ENCODE assay signal across 11 cellular contexts in genomic region chr12:90174198-90174510, GRCh38.
DNase-seq lines count a peak whose midpoint lies in the region; ATAC-seq and TF ChIP-seq lines count a peak whose summit lies in the region.
"Had no signal": no experiment of that assay in that cellular context is flagged by ENCODE, and none has a peak within 500 bp of the region (broad histone marks: within the 10 kb centered on the region; RNA-seq: fewer than 3 reads in every experiment).

No MANE protein-coding gene starts in this region.

- no peaks in the 10 kb centered on the region for H3K27me3 ChIP-seq in PC-9 (ENCODE audit: insufficient read depth, low read depth)
- H3K27me3 ChIP-seq: BLaER1 had no signal

- H3K9me3 Mint-ChIP-seq in activated CD8-positive, alpha-beta T cell treated with anti-CD3 and anti-CD28 coated beads for 36 hours: no peaks in the 10 kb centered on the region
- H3K9me3 Mint-ChIP-seq in activated CD8-positive, alpha-beta T cell treated with anti-CD3 and anti-CD28 coated beads, Interleukin-2, amount 10 ng/mL, durations not matched to agents 7 days and 5 days (ENCODE audit: insufficient read depth): no peaks in the 10 kb centered on the region
- H3K9me3 Mint-ChIP-seq: neural crest cell had no signal

- no peaks in the 10 kb centered on the region for H3K9me3 ChIP-seq in PC-9 (ENCODE audit: insufficient read depth, low read depth)
- H3K9me3 ChIP-seq: BLaER1 had no signal

- DNase-seq in activated CD8-positive, alpha-beta T cell treated with anti-CD3 and anti-CD28 coated beads for 36 hours: peak; percentile 21
- DNase-seq in activated CD8-positive, alpha-beta T cell treated with anti-CD3 and anti-CD28 coated beads, Interleukin-2, amount 10 ng/mL, durations not matched to agents 7 days and 5 days: no peak
- DNase-seq in astrocyte of the hippocampus (ENCODE audit: low read depth, low spot score) (peak; percentile 66), retinal pigment epithelial cell (ENCODE audit: low read depth) (peak; percentile 17), EL (no peak), PC-9 (no peak), NCI-H526 treated with DMSO at 0.1 percent for 48 hours (lab: John Stamatoyannopoulos, UW) (no peak)
- DNase-seq: NCI-H2081 had no signal

- H3K4me2 ChIP-seq in PC-9: no peak overlapping the region
- H3K4me2 ChIP-seq: BLaER1 had no signal

- no peak overlapping the region for H3K4me3 Mint-ChIP-seq in activated CD8-positive, alpha-beta T cell treated with anti-CD3 and anti-CD28 coated beads for 36 hours
- H3K4me3 Mint-ChIP-seq in activated CD8-positive, alpha-beta T cell treated with anti-CD3 and anti-CD28 coated beads, Interleukin-2, amount 10 ng/mL, durations not matched to agents 7 days and 5 days: no peak overlapping the region
- H3K4me3 Mint-ChIP-seq: neural crest cell had no signal

- intact Hi-C loops in activated CD8-positive, alpha-beta T cell treated with anti-CD3 and anti-CD28 coated beads for 36 hours (cut with micrococcal nuclease): no loop called here
- intact Hi-C loops in PC-9 (cut with micrococcal nuclease; ENCODE audit: unreplicated experiment): no loop called here

- H3K27ac Mint-ChIP-seq in activated CD8-positive, alpha-beta T cell treated with anti-CD3 and anti-CD28 coated beads for 36 hours: no peak overlapping the region
- H3K27ac Mint-ChIP-seq in activated CD8-positive, alpha-beta T cell treated with anti-CD3 and anti-CD28 coated beads, Interleukin-2, amount 10 ng/mL, durations not matched to agents 7 days and 5 days: no peak overlapping the region

- H3K27me3 Mint-ChIP-seq in activated CD8-positive, alpha-beta T cell treated with anti-CD3 and anti-CD28 coated beads for 36 hours: no peaks in the 10 kb centered on the region
- peaks cover 2% of the 10 kb centered on the region for H3K27me3 Mint-ChIP-seq in activated CD8-positive, alpha-beta T cell treated with anti-CD3 and anti-CD28 coated beads, Interleukin-2, amount 10 ng/mL, durations not matched to agents 7 days and 5 days (ENCODE audit: low read depth)

- no peak overlapping the region for H2AFZ ChIP-seq in PC-9

- H3K36me3 Mint-ChIP-seq in activated CD8-positive, alpha-beta T cell treated with anti-CD3 and anti-CD28 coated beads for 36 hours (ENCODE audit: low read depth): no peaks in the 10 kb centered on the region
- no peaks in the 10 kb centered on the region for H3K36me3 Mint-ChIP-seq in activated CD8-positive, alpha-beta T cell treated with anti-CD3 and anti-CD28 coated beads, Interleukin-2, amount 10 ng/mL, durations not matched to agents 7 days and 5 days (ENCODE audit: low read depth)

- H3K4me3 ChIP-seq in retinal pigment epithelial cell (ENCODE audit: low read length) (no peak overlapping the region), PC-9 (no peak overlapping the region)
- H3K4me3 ChIP-seq: BLaER1 had no signal

- CTCF ChIA-PET in activated CD8-positive, alpha-beta T cell treated with anti-CD3 and anti-CD28 coated beads for 36 hours (lab: Charles Lee): interaction anchor here (0.7 kb wide), 1 partner anchor 24 kb away, joined by 3 read pairs; no protein-coding TSS in a partner anchor
- CTCF ChIA-PET in activated CD8-positive, alpha-beta T cell treated with anti-CD3 and anti-CD28 coated beads, Interleukin-2, amount 10 ng/mL, durations not matched to agents 7 days and 5 days (lab: Charles Lee): no interaction called here
- CTCF ChIA-PET in PC-9 (lab: Charles Lee): no interaction called here

- H3K79me2 ChIP-seq in PC-9 (ENCODE audit: low read depth): no peaks in the 10 kb centered on the region

- no peak overlapping the region for H3K27ac ChIP-seq in PC-9
- H3K27ac ChIP-seq: BLaER1 had no signal

- H3K36me3 ChIP-seq in PC-9 (ENCODE audit: low read depth): no peaks in the 10 kb centered on the region
- H3K36me3 ChIP-seq: BLaER1 had no signal

- no TSS peak for BruUV-seq in PC-9 (replicated peaks; lab: Mats Ljungman, UMichigan)

- no peaks in the 10 kb centered on the region for H3F3A ChIP-seq in PC-9 (ENCODE audit: insufficient read depth, low read depth)

- no peak for TF ChIP-seq CTCF in activated CD8-positive, alpha-beta T cell treated with anti-CD3 and anti-CD28 coated beads for 36 hours (IDR thresholded peaks at IDR 0.05)
- TF ChIP-seq CTCF in retinal pigment epithelial cell (conservative IDR thresholded peaks at IDR 0.05; ENCODE audit: low read depth, low read length) (no peak), PC-9 (conservative IDR thresholded peaks at IDR 0.05) (no peak)

- POLR2A ChIA-PET in activated CD8-positive, alpha-beta T cell treated with anti-CD3 and anti-CD28 coated beads for 36 hours (lab: Charles Lee): no interaction called here
- POLR2A ChIA-PET in activated CD8-positive, alpha-beta T cell treated with anti-CD3 and anti-CD28 coated beads, Interleukin-2, amount 10 ng/mL, durations not matched to agents 7 days and 5 days (lab: Charles Lee): interaction anchor here (0.6 kb wide), 1 partner anchor 10 kb away, joined by 3 read pairs; no protein-coding TSS in a partner anchor
- POLR2A ChIA-PET in PC-9 (lab: Charles Lee; ENCODE audit: unreplicated experiment): no interaction called here

- ATAC-seq in activated CD8-positive, alpha-beta T cell treated with anti-CD3 and anti-CD28 coated beads for 36 hours: peak; percentile 75
- no peak for ATAC-seq in activated CD8-positive, alpha-beta T cell treated with anti-CD3 and anti-CD28 coated beads, Interleukin-2, amount 10 ng/mL, durations not matched to agents 7 days and 5 days
- ATAC-seq in HG03060 (IDR thresholded peaks at IDR 0.05; ENCODE audit: low read depth, unreplicated experiment): peak; percentile 72

- H3K9me2 ChIP-seq in PC-9 (ENCODE audit: insufficient read depth): no peaks in the 10 kb centered on the region

- no peaks in the 10 kb centered on the region for H3K4me1 ChIP-seq in PC-9 (replicated peaks; ENCODE audit: insufficient read depth)
- H3K4me1 ChIP-seq: BLaER1 had no signal

- no peaks in the 10 kb centered on the region for H4K20me1 ChIP-seq in PC-9 (ENCODE audit: insufficient read depth)
- H4K20me1 ChIP-seq: BLaER1 had no signal

- H3K4me1 Mint-ChIP-seq in activated CD8-positive, alpha-beta T cell treated with anti-CD3 and anti-CD28 coated beads for 36 hours (ENCODE audit: low read depth): peaks cover 3% of the 10 kb centered on the region
- no peaks in the 10 kb centered on the region for H3K4me1 Mint-ChIP-seq in activated CD8-positive, alpha-beta T cell treated with anti-CD3 and anti-CD28 coated beads, Interleukin-2, amount 10 ng/mL, durations not matched to agents 7 days and 5 days (ENCODE audit: low read depth)
- H3K4me1 Mint-ChIP-seq: neural crest cell had no signal

Comparison
In these comparisons a context has a peak if more than half of its experiments do, and no peak if none do; other contexts are left out.
1. DNase-seq: peak in activated CD8-positive, alpha-beta T cell treated with anti-CD3 and anti-CD28 coated beads for 36 hours (single experiment), astrocyte of the hippocampus (single experiment) and retinal pigment epithelial cell (single experiment); none in activated CD8-positive, alpha-beta T cell treated with anti-CD3 and anti-CD28 coated beads, Interleukin-2, amount 10 ng/mL, durations not matched to agents 7 days and 5 days (single experiment), EL (single experiment), PC-9 (0 of 2) and NCI-H526 treated with DMSO at 0.1 percent for 48 hours (single experiment).